Comparison of ENCODE assay signal across 1 cellular context in the genomic region with DNA sequence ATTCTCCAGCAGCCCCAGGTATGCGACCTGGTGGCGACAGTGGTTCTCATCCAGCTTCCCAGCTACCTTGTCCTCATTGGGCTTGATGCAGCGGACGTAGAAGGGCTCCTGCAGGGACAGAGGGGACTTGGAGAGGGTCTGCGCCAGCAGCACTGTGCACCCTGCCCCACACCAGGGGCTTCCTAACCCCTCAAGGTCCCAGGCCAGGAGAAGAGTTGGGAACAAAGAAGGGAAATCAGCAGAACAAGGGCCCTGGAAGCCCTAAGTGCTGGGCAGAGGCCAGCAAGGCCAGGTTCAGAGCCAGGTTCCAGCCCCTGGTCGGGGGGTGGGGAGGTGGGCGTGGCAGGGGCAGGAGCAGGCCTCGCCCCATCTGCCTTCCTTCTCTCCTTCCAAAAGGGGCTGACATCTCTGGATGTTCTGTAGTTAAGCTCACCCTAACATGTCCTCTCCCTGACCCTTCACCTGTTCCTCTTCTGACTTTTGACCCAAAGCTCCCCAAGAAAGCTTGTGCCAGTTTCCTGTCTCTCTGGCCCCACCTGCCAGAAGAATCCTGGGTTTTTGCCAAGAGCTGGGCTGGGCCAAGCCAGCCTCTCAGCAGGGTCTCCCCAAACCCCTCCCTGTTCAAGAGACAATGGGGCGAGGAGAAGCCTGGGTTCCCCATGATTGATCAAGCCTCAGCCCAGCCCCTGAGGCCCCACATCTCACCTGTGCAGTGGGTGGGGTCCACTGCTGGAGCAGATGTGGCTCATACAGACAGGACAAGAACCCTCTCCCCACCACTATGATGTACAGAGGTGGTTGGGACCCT.
TF ChIP-seq lines count a peak whose summit lies in the region.

No MANE protein-coding gene starts in this region.

TF ChIP-seq in GM23338, 12 proteins besides CTCF, POLR2A, EP300 and RAD21 (continued from another document):
- TF ChIP-seq, protein P1, sequence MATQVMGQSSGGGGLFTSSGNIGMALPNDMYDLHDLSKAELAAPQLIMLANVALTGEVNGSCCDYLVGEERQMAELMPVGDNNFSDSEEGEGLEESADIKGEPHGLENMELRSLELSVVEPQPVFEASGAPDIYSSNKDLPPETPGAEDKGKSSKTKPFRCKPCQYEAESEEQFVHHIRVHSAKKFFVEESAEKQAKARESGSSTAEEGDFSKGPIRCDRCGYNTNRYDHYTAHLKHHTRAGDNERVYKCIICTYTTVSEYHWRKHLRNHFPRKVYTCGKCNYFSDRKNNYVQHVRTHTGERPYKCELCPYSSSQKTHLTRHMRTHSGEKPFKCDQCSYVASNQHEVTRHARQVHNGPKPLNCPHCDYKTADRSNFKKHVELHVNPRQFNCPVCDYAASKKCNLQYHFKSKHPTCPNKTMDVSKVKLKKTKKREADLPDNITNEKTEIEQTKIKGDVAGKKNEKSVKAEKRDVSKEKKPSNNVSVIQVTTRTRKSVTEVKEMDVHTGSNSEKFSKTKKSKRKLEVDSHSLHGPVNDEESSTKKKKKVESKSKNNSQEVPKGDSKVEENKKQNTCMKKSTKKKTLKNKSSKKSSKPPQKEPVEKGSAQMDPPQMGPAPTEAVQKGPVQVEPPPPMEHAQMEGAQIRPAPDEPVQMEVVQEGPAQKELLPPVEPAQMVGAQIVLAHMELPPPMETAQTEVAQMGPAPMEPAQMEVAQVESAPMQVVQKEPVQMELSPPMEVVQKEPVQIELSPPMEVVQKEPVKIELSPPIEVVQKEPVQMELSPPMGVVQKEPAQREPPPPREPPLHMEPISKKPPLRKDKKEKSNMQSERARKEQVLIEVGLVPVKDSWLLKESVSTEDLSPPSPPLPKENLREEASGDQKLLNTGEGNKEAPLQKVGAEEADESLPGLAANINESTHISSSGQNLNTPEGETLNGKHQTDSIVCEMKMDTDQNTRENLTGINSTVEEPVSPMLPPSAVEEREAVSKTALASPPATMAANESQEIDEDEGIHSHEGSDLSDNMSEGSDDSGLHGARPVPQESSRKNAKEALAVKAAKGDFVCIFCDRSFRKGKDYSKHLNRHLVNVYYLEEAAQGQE (IDR thresholded peaks at IDR 0.05; ENCODE audit: unreplicated experiment) = no peak
- no peak for TF ChIP-seq JUNB (IDR thresholded peaks at IDR 0.05; ENCODE audit: unreplicated experiment)
- TF ChIP-seq POLR2AphosphoS5 (IDR thresholded peaks at IDR 0.05; ENCODE audit: low read depth) = no peak
- no peak for TF ChIP-seq NANOG (IDR thresholded peaks at IDR 0.05; ENCODE audit: borderline replicate concordance)
- no peak for TF ChIP-seq EZH2 (IDR thresholded peaks at IDR 0.05; ENCODE audit: low read depth, unreplicated experiment)
- no peak for TF ChIP-seq ZNF114 (CRISPR knock-in tag; IDR thresholded peaks at IDR 0.05)
- TF ChIP-seq STAT1 (IDR thresholded peaks at IDR 0.05; ENCODE audit: unreplicated experiment) = no peak
- TF ChIP-seq CREB1 (CRISPR knock-in tag; IDR thresholded peaks at IDR 0.05; ENCODE audit: low read depth) = no peak
- TF ChIP-seq, protein P2, sequence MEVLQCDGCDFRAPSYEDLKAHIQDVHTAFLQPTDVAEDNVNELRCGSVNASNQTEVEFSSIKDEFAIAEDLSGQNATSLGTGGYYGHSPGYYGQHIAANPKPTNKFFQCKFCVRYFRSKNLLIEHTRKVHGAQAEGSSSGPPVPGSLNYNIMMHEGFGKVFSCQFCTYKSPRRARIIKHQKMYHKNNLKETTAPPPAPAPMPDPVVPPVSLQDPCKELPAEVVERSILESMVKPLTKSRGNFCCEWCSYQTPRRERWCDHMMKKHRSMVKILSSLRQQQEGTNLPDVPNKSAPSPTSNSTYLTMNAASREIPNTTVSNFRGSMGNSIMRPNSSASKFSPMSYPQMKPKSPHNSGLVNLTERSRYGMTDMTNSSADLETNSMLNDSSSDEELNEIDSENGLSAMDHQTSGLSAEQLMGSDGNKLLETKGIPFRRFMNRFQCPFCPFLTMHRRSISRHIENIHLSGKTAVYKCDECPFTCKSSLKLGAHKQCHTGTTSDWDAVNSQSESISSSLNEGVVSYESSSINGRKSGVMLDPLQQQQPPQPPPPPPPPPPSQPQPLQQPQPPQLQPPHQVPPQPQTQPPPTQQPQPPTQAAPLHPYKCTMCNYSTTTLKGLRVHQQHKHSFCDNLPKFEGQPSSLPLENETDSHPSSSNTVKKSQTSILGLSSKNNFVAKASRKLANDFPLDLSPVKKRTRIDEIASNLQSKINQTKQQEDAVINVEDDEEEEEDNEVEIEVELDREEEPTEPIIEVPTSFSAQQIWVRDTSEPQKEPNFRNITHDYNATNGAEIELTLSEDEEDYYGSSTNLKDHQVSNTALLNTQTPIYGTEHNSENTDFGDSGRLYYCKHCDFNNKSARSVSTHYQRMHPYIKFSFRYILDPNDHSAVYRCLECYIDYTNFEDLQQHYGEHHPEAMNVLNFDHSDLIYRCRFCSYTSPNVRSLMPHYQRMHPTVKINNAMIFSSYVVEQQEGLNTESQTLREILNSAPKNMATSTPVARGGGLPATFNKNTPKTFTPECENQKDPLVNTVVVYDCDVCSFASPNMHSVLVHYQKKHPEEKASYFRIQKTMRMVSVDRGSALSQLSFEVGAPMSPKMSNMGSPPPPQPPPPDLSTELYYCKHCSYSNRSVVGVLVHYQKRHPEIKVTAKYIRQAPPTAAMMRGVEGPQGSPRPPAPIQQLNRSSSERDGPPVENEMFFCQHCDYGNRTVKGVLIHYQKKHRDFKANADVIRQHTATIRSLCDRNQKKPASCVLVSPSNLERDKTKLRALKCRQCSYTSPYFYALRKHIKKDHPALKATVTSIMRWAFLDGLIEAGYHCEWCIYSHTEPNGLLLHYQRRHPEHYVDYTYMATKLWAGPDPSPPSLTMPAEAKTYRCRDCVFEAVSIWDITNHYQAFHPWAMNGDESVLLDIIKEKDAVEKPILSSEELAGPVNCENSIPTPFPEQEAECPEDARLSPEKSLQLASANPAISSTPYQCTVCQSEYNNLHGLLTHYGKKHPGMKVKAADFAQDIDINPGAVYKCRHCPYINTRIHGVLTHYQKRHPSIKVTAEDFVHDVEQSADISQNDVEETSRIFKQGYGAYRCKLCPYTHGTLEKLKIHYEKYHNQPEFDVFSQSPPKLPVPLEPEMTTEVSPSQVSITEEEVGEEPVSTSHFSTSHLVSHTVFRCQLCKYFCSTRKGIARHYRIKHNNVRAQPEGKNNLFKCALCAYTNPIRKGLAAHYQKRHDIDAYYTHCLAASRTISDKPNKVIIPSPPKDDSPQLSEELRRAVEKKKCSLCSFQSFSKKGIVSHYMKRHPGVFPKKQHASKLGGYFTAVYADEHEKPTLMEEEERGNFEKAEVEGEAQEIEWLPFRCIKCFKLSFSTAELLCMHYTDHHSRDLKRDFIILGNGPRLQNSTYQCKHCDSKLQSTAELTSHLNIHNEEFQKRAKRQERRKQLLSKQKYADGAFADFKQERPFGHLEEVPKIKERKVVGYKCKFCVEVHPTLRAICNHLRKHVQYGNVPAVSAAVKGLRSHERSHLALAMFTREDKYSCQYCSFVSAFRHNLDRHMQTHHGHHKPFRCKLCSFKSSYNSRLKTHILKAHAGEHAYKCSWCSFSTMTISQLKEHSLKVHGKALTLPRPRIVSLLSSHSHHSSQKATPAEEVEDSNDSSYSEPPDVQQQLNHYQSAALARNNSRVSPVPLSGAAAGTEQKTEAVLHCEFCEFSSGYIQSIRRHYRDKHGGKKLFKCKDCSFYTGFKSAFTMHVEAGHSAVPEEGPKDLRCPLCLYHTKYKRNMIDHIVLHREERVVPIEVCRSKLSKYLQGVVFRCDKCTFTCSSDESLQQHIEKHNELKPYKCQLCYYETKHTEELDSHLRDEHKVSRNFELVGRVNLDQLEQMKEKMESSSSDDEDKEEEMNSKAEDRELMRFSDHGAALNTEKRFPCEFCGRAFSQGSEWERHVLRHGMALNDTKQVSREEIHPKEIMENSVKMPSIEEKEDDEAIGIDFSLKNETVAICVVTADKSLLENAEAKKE (CRISPR knock-in tag; IDR thresholded peaks at IDR 0.05) = no peak
